1 cellular context compared by ENCODE assay signal in the genomic region with DNA sequence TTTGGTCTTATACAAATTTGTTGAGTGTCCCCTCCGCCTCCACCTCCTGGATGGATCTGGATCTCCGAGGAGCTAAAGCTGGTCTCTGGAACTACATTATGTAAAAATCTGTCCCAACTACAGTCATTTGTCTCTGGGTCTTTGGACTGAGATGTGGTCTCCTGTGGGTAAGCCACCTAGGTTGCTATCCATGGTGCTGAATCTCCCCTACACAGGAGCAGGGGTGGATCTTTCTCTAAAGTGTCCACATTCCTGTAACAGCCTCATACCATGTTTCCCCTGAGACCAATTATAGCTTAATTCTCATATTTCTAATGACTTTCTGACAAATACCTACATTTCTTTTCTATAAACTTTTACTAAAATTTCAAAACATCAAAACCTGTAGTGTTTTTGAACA.
TF ChIP-seq lines count a peak whose summit lies in the region.

No MANE protein-coding gene starts in this region.

TF ChIP-seq in HepG2, 621 proteins besides CTCF, POLR2A, EP300 and RAD21 (continued from another document):
- TF ChIP-seq POGK (CRISPR knock-in tag; conservative IDR thresholded peaks at IDR 0.05): 0 out of 2 replicates have a peak, but pooled peaks have one; percentile 27
- TF ChIP-seq ZBTB44 (CRISPR knock-in tag; IDR thresholded peaks at IDR 0.05): peak; percentile 86; the same call in 1 of the 2 replicates
- TF ChIP-seq MAZ (IDR thresholded peaks at IDR 0.05; ENCODE audit: borderline replicate concordance, low read depth, low read length): no peak
- TF ChIP-seq MAZ (CRISPR knock-in tag; IDR thresholded peaks at IDR 0.05; ENCODE audit: low read depth): no peak
- TF ChIP-seq, protein P1, sequence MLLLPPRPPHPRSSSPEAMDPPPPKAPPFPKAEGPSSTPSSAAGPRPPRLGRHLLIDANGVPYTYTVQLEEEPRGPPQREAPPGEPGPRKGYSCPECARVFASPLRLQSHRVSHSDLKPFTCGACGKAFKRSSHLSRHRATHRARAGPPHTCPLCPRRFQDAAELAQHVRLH (CRISPR knock-in tag; IDR thresholded peaks at IDR 0.05; ENCODE audit: borderline replicate concordance, low read depth): 0 out of 2 replicates have a peak, but pooled peaks have one; percentile 39
- peak; percentile 69; the same call in 1 of the 2 replicates for TF ChIP-seq ZSCAN12 (CRISPR knock-in tag; IDR thresholded peaks at IDR 0.05)
- no peak for TF ChIP-seq ZNF333 (CRISPR knock-in tag; IDR thresholded peaks at IDR 0.05; ENCODE audit: borderline replicate concordance)
- TF ChIP-seq EHMT2 (IDR thresholded peaks at IDR 0.05; ENCODE audit: borderline replicate concordance, low read depth, low read length): peak; percentile 93
- TF ChIP-seq ZMAT3 (CRISPR knock-in tag; conservative IDR thresholded peaks at IDR 0.05): peak; percentile 42; the same call in 1 of the 2 replicates
